ENCODE assay signal across 16 cellular contexts in the genomic region with DNA sequence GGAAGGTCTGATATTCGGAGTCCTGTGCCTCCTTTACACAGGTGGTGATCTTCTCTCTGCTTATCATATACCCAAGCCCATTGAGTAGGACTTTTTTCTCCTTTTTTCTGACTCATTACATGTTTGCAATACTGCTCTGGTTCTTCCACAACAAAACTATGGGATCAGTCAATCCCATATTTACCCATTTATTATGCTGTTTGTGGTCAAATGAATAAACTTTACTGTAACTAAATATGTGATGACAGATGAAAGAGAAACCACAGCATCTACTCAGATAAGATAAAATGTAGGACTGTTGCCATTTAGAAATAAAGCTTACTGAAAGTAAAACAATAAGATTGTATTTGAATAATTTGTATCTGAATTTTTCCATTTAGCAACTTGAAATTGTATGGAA.
"Had no signal": no experiment of that assay in that cellular context is flagged by ENCODE, and none has a peak within 500 bp of the region (broad histone marks: within the 10 kb centered on the region; RNA-seq: fewer than 3 reads in every experiment).

No MANE protein-coding gene starts in this region.

- H3K4me3 ChIP-seq: esophagus squamous epithelium, heart left ventricle, mucosa of descending colon, pancreas, tibial artery, upper lobe of left lung, uterus had no signal

- ATAC-seq: heart left ventricle; mucosa of descending colon; natural killer cell; pancreas; right cardiac atrium; stimulated activated memory B cell treated with anti-CD40 and anti-IgM and Interleukin-4, amounts not matched to agents 10 μg/mL and 1 μg/mL and 100 μg/mL, for 72 hours had no signal

- H3K4me1 ChIP-seq: esophagus squamous epithelium, heart left ventricle, pancreas, tibial artery, upper lobe of left lung, uterus had no signal

- H3K36me3 ChIP-seq: esophagus squamous epithelium, heart left ventricle, pancreas, tibial artery, upper lobe of left lung, uterus had no signal

- H3K9me3 ChIP-seq: esophagus squamous epithelium, heart left ventricle, mucosa of descending colon, pancreas, tibial artery, upper lobe of left lung, uterus had no signal

- H3K27ac ChIP-seq: esophagus squamous epithelium, heart left ventricle, pancreas, tibial artery, upper lobe of left lung, uterus had no signal

- H3K27me3 ChIP-seq: esophagus squamous epithelium, heart left ventricle, pancreas, tibial artery, upper lobe of left lung, uterus had no signal

- DNase-seq: dermis blood vessel endothelial cell; esophagus squamous epithelium; heart left ventricle; hippocampal formation; kidney glomerular epithelial cell; mammary epithelial cell; mucosa of descending colon; natural killer cell; nucleus accumbens; pancreas; right cardiac atrium; stimulated activated CD4-positive, alpha-beta T cell treated with anti-CD3 and anti-CD28 coated beads, Interleukin-4, amount 100 ng/mL, for 24 hours; tibial artery; upper lobe of left lung; uterus had no signal
